14 cellular contexts compared by ENCODE assay signal in the genomic region with DNA sequence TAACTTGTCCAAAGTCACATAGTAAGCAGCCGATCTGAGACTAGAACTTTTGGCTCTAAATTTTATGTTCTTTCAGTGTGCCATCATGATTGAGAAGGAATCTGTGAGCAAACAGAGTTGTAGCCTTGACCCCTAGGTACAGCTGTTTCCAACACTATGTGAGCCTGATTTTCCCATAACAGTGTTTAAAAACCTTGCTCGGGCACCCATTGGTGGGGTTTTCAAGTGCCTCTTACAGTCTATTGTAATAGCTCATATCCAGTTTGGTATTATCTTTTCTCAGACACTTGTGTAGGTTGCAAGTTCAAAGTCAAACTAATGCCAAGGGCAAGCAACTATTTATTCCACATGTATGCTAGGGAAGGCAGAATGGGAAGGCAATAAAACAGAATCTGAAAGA.
DNase-seq lines count a peak whose midpoint lies in the region; ATAC-seq and TF ChIP-seq lines count a peak whose summit lies in the region.
"Had no signal": no experiment of that assay in that cellular context is flagged by ENCODE, and none has a peak within 500 bp of the region (broad histone marks: within the 10 kb centered on the region; RNA-seq: fewer than 3 reads in every experiment).

No MANE protein-coding gene starts in this region.

- H3K27me3 Mint-ChIP-seq in MCF 10A (ENCODE audit: insufficient read depth, unreplicated experiment) (no peaks in the 10 kb centered on the region), chondrocyte (ENCODE audit: low read depth) (no peaks in the 10 kb centered on the region)

- TF ChIP-seq CTCF in MCF 10A (IDR thresholded peaks at IDR 0.05; ENCODE audit: unreplicated experiment): no peak
- no peak for TF ChIP-seq CTCF in breast epithelium (IDR thresholded peaks at IDR 0.05)
- no peak for TF ChIP-seq CTCF in chondrocyte (IDR thresholded peaks at IDR 0.05)

- H3K27ac Mint-ChIP-seq in MCF 10A (ENCODE audit: low read depth, unreplicated experiment) (peak overlapping the region; percentile 44), chondrocyte (ENCODE audit: unreplicated experiment) (peak overlapping the region; percentile 96)
- peak overlapping the region; percentile 88 for H3K27ac Mint-ChIP-seq in stimulated activated effector memory CD8-positive, alpha-beta T cell treated with anti-CD3 and anti-CD28 coated beads, Interleukin-12 subunit alpha, Interleukin-12 subunit beta, amount 100 ng/mL, for 72 hours

- no peak for ATAC-seq in stimulated activated effector memory CD8-positive, alpha-beta T cell treated with anti-CD3 and anti-CD28 coated beads, Interleukin-12 subunit alpha, Interleukin-12 subunit beta, amount 100 ng/mL, for 72 hours

- no peaks in the 10 kb centered on the region for H3K36me3 ChIP-seq in breast epithelium
- H3K36me3 ChIP-seq in SJCRH30: no peaks in the 10 kb centered on the region; the same call in 1 of the 2 replicates
- H3K36me3 ChIP-seq: spleen had no signal

- intact Hi-C loops in MCF 10A (cut with micrococcal nuclease) (no loop called here), breast epithelium (cut with DNase I; ENCODE audit: low total_unique reads) (no loop called here)

- H3K27me3 ChIP-seq in breast epithelium (no peaks in the 10 kb centered on the region), SJCRH30 (no peaks in the 10 kb centered on the region)
- H3K27me3 ChIP-seq: spleen had no signal

- no peaks in the 10 kb centered on the region for H3K9me3 ChIP-seq in breast epithelium
- H3K9me3 ChIP-seq in SJCRH30 (replicated peaks): no peaks in the 10 kb centered on the region
- H3K9me3 ChIP-seq: spleen had no signal

- DNase-seq in MCF 10A (ENCODE audit: unreplicated experiment) (no peak), breast epithelium (ENCODE audit: low spot score in 2 of 2) (no peak), SJCRH30 (no peak), chondrocyte (ENCODE audit: low spot score) (no peak), glomerular visceral epithelial cell (ENCODE audit: extremely low spot score) (no peak), hippocampal formation (lab: John Stamatoyannopoulos, UW) (no peak), dermis blood vessel endothelial cell (no peak)
- DNase-seq in stimulated activated effector memory CD8-positive, alpha-beta T cell treated with anti-CD3 and anti-CD28 coated beads, Interleukin-12 subunit alpha, Interleukin-12 subunit beta, amount 100 ng/mL, for 72 hours (ENCODE audit: low spot score in 2 of 2): no peak
- DNase-seq: AML-193, midbrain, NCI-H1048, spleen, substantia nigra had no signal

- POLR2A ChIA-PET in MCF 10A (lab: Yijun Ruan, JAX): interaction anchor here (1.1 to 4.0 kb wide), 2 partner anchors 11 to 26 kb away, joined by 8 to 48 read pairs; no protein-coding TSS in a partner anchor

- no peaks in the 10 kb centered on the region for H3K9me3 Mint-ChIP-seq in MCF 10A (ENCODE audit: unreplicated experiment)
- no peaks in the 10 kb centered on the region for H3K9me3 Mint-ChIP-seq in chondrocyte (ENCODE audit: low read depth)
- H3K9me3 Mint-ChIP-seq in stimulated activated effector memory CD8-positive, alpha-beta T cell treated with anti-CD3 and anti-CD28 coated beads, Interleukin-12 subunit alpha, Interleukin-12 subunit beta, amount 100 ng/mL, for 72 hours: no peaks in the 10 kb centered on the region

- H3K4me1 ChIP-seq in breast epithelium: no peaks in the 10 kb centered on the region
- H3K4me1 ChIP-seq in SJCRH30: peaks cover 37% of the 10 kb centered on the region
- H3K4me1 ChIP-seq: parathyroid adenoma had no signal

- peaks cover 8% of the 10 kb centered on the region for H3K36me3 Mint-ChIP-seq in MCF 10A (ENCODE audit: insufficient read depth, unreplicated experiment)
- no peaks in the 10 kb centered on the region for H3K36me3 Mint-ChIP-seq in chondrocyte (ENCODE audit: low read depth)
- H3K36me3 Mint-ChIP-seq in stimulated activated effector memory CD8-positive, alpha-beta T cell treated with anti-CD3 and anti-CD28 coated beads, Interleukin-12 subunit alpha, Interleukin-12 subunit beta, amount 100 ng/mL, for 72 hours: peaks cover 25% of the 10 kb centered on the region

- peaks cover 40% of the 10 kb centered on the region for H3K4me1 Mint-ChIP-seq in MCF 10A (ENCODE audit: insufficient read depth, unreplicated experiment)
- peaks cover 63% of the 10 kb centered on the region for H3K4me1 Mint-ChIP-seq in chondrocyte (ENCODE audit: low read depth)
- H3K4me1 Mint-ChIP-seq in stimulated activated effector memory CD8-positive, alpha-beta T cell treated with anti-CD3 and anti-CD28 coated beads, Interleukin-12 subunit alpha, Interleukin-12 subunit beta, amount 100 ng/mL, for 72 hours: peaks cover 36% of the 10 kb centered on the region

- no TSS peak for BruUV-seq in MCF 10A (replicated peaks; lab: Mats Ljungman, UMichigan)

- TF ChIP-seq POLR2A in breast epithelium (IDR thresholded peaks at IDR 0.05): no peak

- H3K4me3 ChIP-seq in breast epithelium: no peak overlapping the region
- H3K4me3 ChIP-seq in SJCRH30: no peak overlapping the region
- H3K4me3 ChIP-seq: spleen had no signal

- H3K27ac ChIP-seq in breast epithelium (peak overlapping the region in 1 of 2 donors; percentile 4), SJCRH30 (peak overlapping the region; percentile 89)
- H3K27ac ChIP-seq: parathyroid adenoma had no signal

- CTCF ChIA-PET in MCF 10A (lab: Yijun Ruan, JAX): interaction anchor here (0.9 to 1.7 kb wide), 3 partner anchors 8 to 25 kb away, joined by 3 to 5 read pairs (median 3); no protein-coding TSS in a partner anchor

- H3K4me3 Mint-ChIP-seq in MCF 10A (ENCODE audit: unreplicated experiment) (no peak overlapping the region), chondrocyte (ENCODE audit: unreplicated experiment) (no peak overlapping the region)
- peak overlapping the region; percentile 53 for H3K4me3 Mint-ChIP-seq in stimulated activated effector memory CD8-positive, alpha-beta T cell treated with anti-CD3 and anti-CD28 coated beads, Interleukin-12 subunit alpha, Interleukin-12 subunit beta, amount 100 ng/mL, for 72 hours

Comparison
In these comparisons a context has a peak if more than half of its experiments do, and no peak if none do; other contexts are left out.
1. H3K27ac Mint-ChIP-seq: peak in every context shown above with its lines; median percentile 96 in chondrocyte; 88 in stimulated activated effector memory CD8-positive, alpha-beta T cell treated with anti-CD3 and anti-CD28 coated beads, Interleukin-12 subunit alpha, Interleukin-12 subunit beta, amount 100 ng/mL, for 72 hours; 44 in MCF 10A.